ENCODE assay signal across 1 cellular context in the genomic region with DNA sequence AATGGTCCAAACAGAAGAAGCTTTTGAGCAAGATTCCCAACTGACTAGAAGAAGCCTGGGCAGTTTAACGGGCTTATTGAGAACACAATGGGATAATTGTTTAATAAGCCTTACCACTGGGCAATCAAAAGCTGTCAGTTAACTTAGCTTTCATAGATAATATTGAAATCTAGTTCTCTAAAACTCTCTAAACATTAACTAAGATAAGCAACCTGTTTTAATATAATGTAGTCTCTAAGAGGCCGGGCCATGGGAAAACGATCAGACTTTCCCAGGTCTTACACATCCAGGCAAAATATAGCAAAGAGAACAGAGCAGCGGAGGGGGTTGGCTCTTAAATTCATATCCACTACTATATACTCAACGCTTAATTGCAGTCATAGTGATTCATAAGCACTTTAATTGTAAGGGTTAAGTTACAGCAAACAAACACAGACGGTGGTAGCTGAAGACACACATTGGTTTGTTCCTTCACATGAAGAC.
TF ChIP-seq lines count a peak whose summit lies in the region.

No MANE protein-coding gene starts in this region.

TF ChIP-seq in HEK293, 187 proteins besides CTCF, POLR2A, EP300 and RAD21 (continued from another document and continues in another):
- TF ChIP-seq KLF8 (tag by site-specific recombination; IDR thresholded peaks at IDR 0.05) (no peak), ZNF768 (tag by site-specific recombination; IDR thresholded peaks at IDR 0.05) (no peak), ZBTB7A (tag by site-specific recombination; IDR thresholded peaks at IDR 0.05; ENCODE audit: low read depth) (no peak), ZNF48 (tag by site-specific recombination; IDR thresholded peaks at IDR 0.05) (no peak), ZNF530 (tag by site-specific recombination; IDR thresholded peaks at IDR 0.05; ENCODE audit: low read depth) (no peak), ZNF76 (tag by site-specific recombination; IDR thresholded peaks at IDR 0.05; ENCODE audit: borderline replicate concordance, low read depth) (peak; percentile 34; the same call in 1 of the 2 replicates), ZNF449 (tag by site-specific recombination; IDR thresholded peaks at IDR 0.05) (no peak), FEZF1 (tag by site-specific recombination; IDR thresholded peaks at IDR 0.05) (peak; percentile 77), ZSCAN5A (tag by site-specific recombination; IDR thresholded peaks at IDR 0.05) (no peak), ZNF341 (tag by site-specific recombination; IDR thresholded peaks at IDR 0.05; ENCODE audit: low read depth) (peak; percentile 83), YY2 (tag by site-specific recombination; IDR thresholded peaks at IDR 0.05) (no peak), BCL11B (tag by site-specific recombination; IDR thresholded peaks at IDR 0.05; ENCODE audit: low read depth) (no peak), KLF1 (tag by site-specific recombination; IDR thresholded peaks at IDR 0.05) (no peak), ZNF549 (tag by site-specific recombination; IDR thresholded peaks at IDR 0.05) (no peak), ZBTB48 (tag by site-specific recombination; IDR thresholded peaks at IDR 0.05) (no peak), ZNF335 (tag by site-specific recombination; conservative IDR thresholded peaks at IDR 0.05) (no peak; the same call in 1 of the 2 replicates), RBAK (tag by site-specific recombination; IDR thresholded peaks at IDR 0.05) (no peak), ZNF664 (tag by site-specific recombination; IDR thresholded peaks at IDR 0.05) (no peak), ZBTB21 (tag by site-specific recombination; IDR thresholded peaks at IDR 0.05) (no peak), MZF1 (tag by site-specific recombination; IDR thresholded peaks at IDR 0.05; ENCODE audit: borderline replicate concordance) (no peak), ZNF148 (tag by site-specific recombination; IDR thresholded peaks at IDR 0.05; ENCODE audit: borderline replicate concordance) (no peak), HOXC10 (CRISPR knock-in tag; IDR thresholded peaks at IDR 0.05) (no peak), ZNF510 (tag by site-specific recombination; IDR thresholded peaks at IDR 0.05; ENCODE audit: insufficient replicate concordance) (no peak), ZNF654 (tag by site-specific recombination; IDR thresholded peaks at IDR 0.05; ENCODE audit: low read depth) (no peak), ZNF561 (tag by site-specific recombination; IDR thresholded peaks at IDR 0.05; ENCODE audit: borderline replicate concordance) (no peak), ZBTB17 (tag by site-specific recombination; IDR thresholded peaks at IDR 0.05) (peak; percentile 66), ZNF660 (tag by site-specific recombination; IDR thresholded peaks at IDR 0.05) (no peak; the same call in 1 of the 2 replicates), ZNF157 (tag by site-specific recombination; IDR thresholded peaks at IDR 0.05) (no peak), ZNF423 (tag by site-specific recombination; IDR thresholded peaks at IDR 0.05) (no peak), ZNF692 (tag by site-specific recombination; IDR thresholded peaks at IDR 0.05) (no peak), ZNF704 (tag by site-specific recombination; IDR thresholded peaks at IDR 0.05) (no peak), ZNF670 (tag by site-specific recombination; IDR thresholded peaks at IDR 0.05; ENCODE audit: low read depth) (no peak), ZNF114 (tag by site-specific recombination; IDR thresholded peaks at IDR 0.05) (no peak), PRDM1 (tag by site-specific recombination; IDR thresholded peaks at IDR 0.05) (no peak), ZNF843 (tag by site-specific recombination; IDR thresholded peaks at IDR 0.05) (0 out of 2 replicates have a peak, but pooled peaks have one; percentile 26), ZNF211 (tag by site-specific recombination; IDR thresholded peaks at IDR 0.05; ENCODE audit: low read depth) (no peak), TRIM28 (IDR thresholded peaks at IDR 0.05; ENCODE audit: borderline replicate concordance, low read length) (no peak), ZNF473 (tag by site-specific recombination; IDR thresholded peaks at IDR 0.05) (no peak)
- TF ChIP-seq, protein P1, sequence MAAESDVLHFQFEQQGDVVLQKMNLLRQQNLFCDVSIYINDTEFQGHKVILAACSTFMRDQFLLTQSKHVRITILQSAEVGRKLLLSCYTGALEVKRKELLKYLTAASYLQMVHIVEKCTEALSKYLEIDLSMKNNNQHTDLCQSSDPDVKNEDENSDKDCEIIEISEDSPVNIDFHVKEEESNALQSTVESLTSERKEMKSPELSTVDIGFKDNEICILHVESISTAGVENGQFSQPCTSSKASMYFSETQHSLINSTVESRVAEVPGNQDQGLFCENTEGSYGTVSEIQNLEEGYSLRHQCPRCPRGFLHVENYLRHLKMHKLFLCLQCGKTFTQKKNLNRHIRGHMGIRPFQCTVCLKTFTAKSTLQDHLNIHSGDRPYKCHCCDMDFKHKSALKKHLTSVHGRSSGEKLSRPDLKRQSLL (tag by site-specific recombination; IDR thresholded peaks at IDR 0.05) = no peak
- TF ChIP-seq, protein P2, sequence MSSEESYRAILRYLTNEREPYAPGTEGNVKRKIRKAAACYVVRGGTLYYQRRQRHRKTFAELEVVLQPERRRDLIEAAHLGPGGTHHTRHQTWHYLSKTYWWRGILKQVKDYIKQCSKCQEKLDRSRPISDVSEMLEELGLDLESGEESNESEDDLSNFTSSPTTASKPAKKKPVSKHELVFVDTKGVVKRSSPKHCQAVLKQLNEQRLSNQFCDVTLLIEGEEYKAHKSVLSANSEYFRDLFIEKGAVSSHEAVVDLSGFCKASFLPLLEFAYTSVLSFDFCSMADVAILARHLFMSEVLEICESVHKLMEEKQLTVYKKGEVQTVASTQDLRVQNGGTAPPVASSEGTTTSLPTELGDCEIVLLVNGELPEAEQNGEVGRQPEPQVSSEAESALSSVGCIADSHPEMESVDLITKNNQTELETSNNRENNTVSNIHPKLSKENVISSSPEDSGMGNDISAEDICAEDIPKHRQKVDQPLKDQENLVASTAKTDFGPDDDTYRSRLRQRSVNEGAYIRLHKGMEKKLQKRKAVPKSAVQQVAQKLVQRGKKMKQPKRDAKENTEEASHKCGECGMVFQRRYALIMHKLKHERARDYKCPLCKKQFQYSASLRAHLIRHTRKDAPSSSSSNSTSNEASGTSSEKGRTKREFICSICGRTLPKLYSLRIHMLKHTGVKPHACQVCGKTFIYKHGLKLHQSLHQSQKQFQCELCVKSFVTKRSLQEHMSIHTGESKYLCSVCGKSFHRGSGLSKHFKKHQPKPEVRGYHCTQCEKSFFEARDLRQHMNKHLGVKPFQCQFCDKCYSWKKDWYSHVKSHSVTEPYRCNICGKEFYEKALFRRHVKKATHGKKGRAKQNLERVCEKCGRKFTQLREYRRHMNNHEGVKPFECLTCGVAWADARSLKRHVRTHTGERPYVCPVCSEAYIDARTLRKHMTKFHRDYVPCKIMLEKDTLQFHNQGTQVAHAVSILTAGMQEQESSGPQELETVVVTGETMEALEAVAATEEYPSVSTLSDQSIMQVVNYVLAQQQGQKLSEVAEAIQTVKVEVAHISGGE (tag by site-specific recombination; conservative IDR thresholded peaks at IDR 0.05; ENCODE audit: low read depth) = no peak
- TF ChIP-seq, protein P3, sequence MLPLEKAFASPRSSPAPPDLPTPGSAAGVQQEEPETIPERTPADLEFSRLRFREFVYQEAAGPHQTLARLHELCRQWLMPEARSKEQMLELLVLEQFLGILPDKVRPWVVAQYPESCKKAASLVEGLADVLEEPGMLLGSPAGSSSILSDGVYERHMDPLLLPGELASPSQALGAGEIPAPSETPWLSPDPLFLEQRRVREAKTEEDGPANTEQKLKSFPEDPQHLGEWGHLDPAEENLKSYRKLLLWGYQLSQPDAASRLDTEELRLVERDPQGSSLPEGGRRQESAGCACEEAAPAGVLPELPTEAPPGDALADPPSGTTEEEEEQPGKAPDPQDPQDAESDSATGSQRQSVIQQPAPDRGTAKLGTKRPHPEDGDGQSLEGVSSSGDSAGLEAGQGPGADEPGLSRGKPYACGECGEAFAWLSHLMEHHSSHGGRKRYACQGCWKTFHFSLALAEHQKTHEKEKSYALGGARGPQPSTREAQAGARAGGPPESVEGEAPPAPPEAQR (tag by site-specific recombination; IDR thresholded peaks at IDR 0.05) = no peak
- TF ChIP-seq, protein P4, sequence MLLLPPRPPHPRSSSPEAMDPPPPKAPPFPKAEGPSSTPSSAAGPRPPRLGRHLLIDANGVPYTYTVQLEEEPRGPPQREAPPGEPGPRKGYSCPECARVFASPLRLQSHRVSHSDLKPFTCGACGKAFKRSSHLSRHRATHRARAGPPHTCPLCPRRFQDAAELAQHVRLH (tag by site-specific recombination; IDR thresholded peaks at IDR 0.05) = no peak
- TF ChIP-seq, protein P5, sequence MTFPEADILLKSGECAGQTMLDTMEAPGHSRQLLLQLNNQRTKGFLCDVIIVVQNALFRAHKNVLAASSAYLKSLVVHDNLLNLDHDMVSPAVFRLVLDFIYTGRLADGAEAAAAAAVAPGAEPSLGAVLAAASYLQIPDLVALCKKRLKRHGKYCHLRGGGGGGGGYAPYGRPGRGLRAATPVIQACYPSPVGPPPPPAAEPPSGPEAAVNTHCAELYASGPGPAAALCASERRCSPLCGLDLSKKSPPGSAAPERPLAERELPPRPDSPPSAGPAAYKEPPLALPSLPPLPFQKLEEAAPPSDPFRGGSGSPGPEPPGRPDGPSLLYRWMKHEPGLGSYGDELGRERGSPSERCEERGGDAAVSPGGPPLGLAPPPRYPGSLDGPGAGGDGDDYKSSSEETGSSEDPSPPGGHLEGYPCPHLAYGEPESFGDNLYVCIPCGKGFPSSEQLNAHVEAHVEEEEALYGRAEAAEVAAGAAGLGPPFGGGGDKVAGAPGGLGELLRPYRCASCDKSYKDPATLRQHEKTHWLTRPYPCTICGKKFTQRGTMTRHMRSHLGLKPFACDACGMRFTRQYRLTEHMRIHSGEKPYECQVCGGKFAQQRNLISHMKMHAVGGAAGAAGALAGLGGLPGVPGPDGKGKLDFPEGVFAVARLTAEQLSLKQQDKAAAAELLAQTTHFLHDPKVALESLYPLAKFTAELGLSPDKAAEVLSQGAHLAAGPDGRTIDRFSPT (tag by site-specific recombination; IDR thresholded peaks at IDR 0.05) = no peak
